Comparison of ENCODE assay signal across 32 cellular contexts in genomic region chr14:98923596-98923995, GRCh38.
"Had no signal": no experiment of that assay in that cellular context is flagged by ENCODE, and none has a peak within 500 bp of the region (broad histone marks: within the 10 kb centered on the region; RNA-seq: fewer than 3 reads in every experiment).

No MANE protein-coding gene starts in this region.

- H3K4me3 ChIP-seq: adrenal gland, body of pancreas, breast epithelium, cardiac muscle cell had no signal

- DNase-seq: activated B cell treated with CpG ODN at 0.5 μM for 24 hours; activated CD4-positive, alpha-beta memory T cell treated with anti-CD3 and anti-CD28 coated beads, Interleukin-2, amount 10 ng/mL, durations not matched to agents 7 days and 5 days; activated CD4-positive, alpha-beta T cell treated with anti-CD3 and anti-CD28 coated beads for 48 hours; activated CD4-positive, alpha-beta T cell treated with anti-CD3 and anti-CD28 coated beads, Interleukin-2, amount 10 ng/mL, durations not matched to agents 7 days and 5 days; activated CD4-positive, alpha-beta T cell treated with anti-CD3 and anti-CD28 coated beads, Interleukin-2, amount 50 U/mL, for 48 hours; activated CD4-positive, CD25-positive, alpha-beta regulatory T cell treated with anti-CD3 and anti-CD28 coated beads, Interleukin-2, amount 50 U/mL, for 72 hours; activated CD8-positive, alpha-beta memory T cell treated with anti-CD3 and anti-CD28 coated beads, Interleukin-2, amount 10 ng/mL, durations not matched to agents 7 days and 5 days; activated CD8-positive, alpha-beta memory T cell treated with anti-CD3 and anti-CD28 coated beads, Interleukin-2, amount 50 U/mL, for 48 hours; activated gamma-delta T cell treated with Interleukin-2 at 50 U/mL for 16 hours; activated naive CD4-positive, alpha-beta T cell; activated naive CD4-positive, alpha-beta T cell treated with anti-CD3 and anti-CD28 coated beads, Interleukin-2, amount 10 ng/mL, durations not matched to agents 7 days and 5 days; activated naive CD8-positive, alpha-beta T cell treated with anti-CD3 and anti-CD28 coated beads for 36 hours; activated T-cell treated with anti-CD3 and anti-CD28 coated beads, Interleukin-2, amount 50 U/mL, for 4 hours; activated T-cell treated with anti-CD3 and anti-CD28 coated beads, Interleukin-2, amount 50 U/mL, for 72 hours; adrenal gland; amniotic stem cell; brain microvascular endothelial cell; caudate nucleus; cerebellar nuclear complex; SW 1271; T-helper 1 cell; T-helper 2 cell; T-helper 9 cell had no signal

- H3K9me3 Mint-ChIP-seq: activated T-helper 17 cell treated with anti-CD3 and anti-CD28 coated beads, Interleukin-2, amount 50 U/mL, for 72 hours; central memory CD8-positive, alpha-beta T cell had no signal

- H3K27ac Mint-ChIP-seq: activated B cell treated with CpG ODN at 0.5 μM for 24 hours; activated CD4-positive, alpha-beta memory T cell treated with anti-CD3 and anti-CD28 coated beads, Interleukin-2, amount 10 ng/mL, durations not matched to agents 7 days and 5 days; activated CD4-positive, alpha-beta T cell treated with anti-CD3 and anti-CD28 coated beads, Interleukin-2, amount 10 ng/mL, durations not matched to agents 7 days and 5 days; activated CD8-positive, alpha-beta memory T cell treated with anti-CD3 and anti-CD28 coated beads, Interleukin-2, amount 10 ng/mL, durations not matched to agents 7 days and 5 days; activated naive CD4-positive, alpha-beta T cell treated with anti-CD3 and anti-CD28 coated beads, Interleukin-2, amount 10 ng/mL, durations not matched to agents 7 days and 5 days; activated naive CD4-positive, alpha-beta T cell treated with anti-CD3 and anti-CD28 coated beads, Interleukin-2, amount 50 U/mL, for 72 hours; activated naive CD8-positive, alpha-beta T cell treated with anti-CD3 and anti-CD28 coated beads for 36 hours; activated T-cell treated with anti-CD3 and anti-CD28 coated beads, Interleukin-2, amount 50 U/mL, for 72 hours; activated T-helper 1 cell treated with anti-CD3 and anti-CD28 coated beads, Interleukin-12 subunit alpha, Interleukin-12 subunit beta, Interleukin-2, Interleukin-4 antibody, amounts not matched to agents 30 ng/mL and 10 ng/mL and 1 ng/mL, durations not matched to agents 14 hours and 24 hours and 36 hours; activated T-helper 17 cell treated with anti-CD3 and anti-CD28 coated beads, Interleukin-2, amount 50 U/mL, for 72 hours; T-helper 1 cell treated with Interleukin-12 subunit alpha and Interleukin-12 subunit beta and Interleukin-4 antibody, amounts not matched to agents 30 μg/mL and 1 μg/mL, for 36 hours; T-helper 2 cell treated with Interferon-gamma antibody and Interleukin-4, amounts not matched to agents 5 μg/mL and 100 μg/mL, for 36 hours had no signal

- H3K4me1 Mint-ChIP-seq: activated B cell treated with CpG ODN at 0.5 μM for 24 hours; activated CD8-positive, alpha-beta memory T cell treated with anti-CD3 and anti-CD28 coated beads, Interleukin-2, amount 10 ng/mL, durations not matched to agents 7 days and 5 days had no signal

- H3K4me3 Mint-ChIP-seq: activated B cell treated with CpG ODN at 0.5 μM for 24 hours; activated CD4-positive, alpha-beta memory T cell treated with anti-CD3 and anti-CD28 coated beads, Interleukin-2, amount 10 ng/mL, durations not matched to agents 7 days and 5 days; activated CD4-positive, alpha-beta T cell treated with anti-CD3 and anti-CD28 coated beads, Interleukin-2, amount 10 ng/mL, durations not matched to agents 7 days and 5 days; activated CD8-positive, alpha-beta memory T cell treated with anti-CD3 and anti-CD28 coated beads, Interleukin-2, amount 10 ng/mL, durations not matched to agents 7 days and 5 days; activated naive CD4-positive, alpha-beta T cell treated with anti-CD3 and anti-CD28 coated beads, Interleukin-2, amount 10 ng/mL, durations not matched to agents 7 days and 5 days; activated naive CD8-positive, alpha-beta T cell treated with anti-CD3 and anti-CD28 coated beads for 36 hours; activated T-cell treated with anti-CD3 and anti-CD28 coated beads, Interleukin-2, amount 50 U/mL, for 4 hours; activated T-cell treated with anti-CD3 and anti-CD28 coated beads, Interleukin-2, amount 50 U/mL, for 72 hours; activated T-helper 1 cell treated with anti-CD3 and anti-CD28 coated beads, Interleukin-12 subunit alpha, Interleukin-12 subunit beta, Interleukin-2, Interleukin-4 antibody, amounts not matched to agents 30 ng/mL and 10 ng/mL and 1 ng/mL, durations not matched to agents 14 hours and 24 hours and 36 hours; activated T-helper 17 cell treated with anti-CD3 and anti-CD28 coated beads, Interleukin-2, amount 50 U/mL, for 72 hours; central memory CD8-positive, alpha-beta T cell; T-helper 1 cell treated with Interleukin-12 subunit alpha and Interleukin-12 subunit beta and Interleukin-4 antibody, amounts not matched to agents 30 μg/mL and 1 μg/mL, for 36 hours; T-helper 2 cell treated with Interferon-gamma antibody and Interleukin-4, amounts not matched to agents 5 μg/mL and 100 μg/mL, for 36 hours had no signal

- H3K36me3 Mint-ChIP-seq: activated naive CD4-positive, alpha-beta T cell treated with anti-CD3 and anti-CD28 coated beads, Interleukin-2, amount 10 ng/mL, durations not matched to agents 7 days and 5 days had no signal

- H3K27me3 Mint-ChIP-seq: activated B cell treated with CpG ODN at 0.5 μM for 24 hours; activated CD4-positive, alpha-beta T cell treated with anti-CD3 and anti-CD28 coated beads, Interleukin-2, amount 10 ng/mL, durations not matched to agents 7 days and 5 days; activated naive CD8-positive, alpha-beta T cell treated with anti-CD3 and anti-CD28 coated beads for 36 hours; activated T-helper 17 cell treated with anti-CD3 and anti-CD28 coated beads, Interleukin-2, amount 50 U/mL, for 72 hours; central memory CD8-positive, alpha-beta T cell had no signal
